Comparison of ENCODE assay signal across 24 cellular contexts in genomic region chr22:24515025-24515338, GRCh38. TPM values are rescaled to one million over a fixed set of nuclear protein-coding genes. Genes with fewer than 3 reads are reported as not detected.
DNase-seq lines count a peak whose midpoint lies in the region; ATAC-seq and TF ChIP-seq lines count a peak whose summit lies in the region.
"Had no signal": no experiment of that assay in that cellular context is flagged by ENCODE, and none has a peak within 500 bp of the region (broad histone marks: within the 10 kb centered on the region; RNA-seq: fewer than 3 reads in every experiment).

No MANE protein-coding gene starts in this region.

- no peak overlapping the region for H3K14ac ChIP-seq in IMR-90 (replicated peaks; ENCODE audit: low read depth, low read length)

- no peak overlapping the region for H4K91ac ChIP-seq in IMR-90 (ENCODE audit: insufficient read depth, low read depth, low read length)

- no peaks in the 10 kb centered on the region for H3K79me1 ChIP-seq in IMR-90 (ENCODE audit: low read depth in 1 of 2, low read length in 2 of 2)

- H3K27me3 Mint-ChIP-seq in stimulated activated naive CD8-positive, alpha-beta T cell treated with anti-CD3 and anti-CD28 coated beads, Interleukin-15, amount 100 ng/mL, for 72 hours, result no peaks in the 10 kb centered on the region

- no peaks in the 10 kb centered on the region for H3K9me3 ChIP-seq in IMR-90 (ENCODE audit: control insufficient read depth, insufficient read depth, low read length)
- no peaks in the 10 kb centered on the region for H3K9me3 ChIP-seq in right lobe of liver

- H3K9me1 ChIP-seq in IMR-90 (ENCODE audit: insufficient read depth, low read length), result 0 out of 2 replicates have a peak, but pooled peaks cover 4% of the 10 kb centered on the region

- no peak for TF ChIP-seq RAD21 in IMR-90 (IDR thresholded peaks at IDR 0.05; ENCODE audit: low read length)

- no peak overlapping the region for H3K27ac Mint-ChIP-seq in stimulated activated naive CD8-positive, alpha-beta T cell treated with anti-CD3 and anti-CD28 coated beads, Interleukin-15, amount 100 ng/mL, for 72 hours

- no peaks in the 10 kb centered on the region for H4K20me1 ChIP-seq in IMR-90 (ENCODE audit: insufficient read depth, low read length)

- in situ Hi-C loops in IMR-90 (cut with MboI; ENCODE audit: low sequenced_read_pairs), result no loop called here

- no peak overlapping the region for H2AK9ac ChIP-seq in IMR-90 (replicated peaks; ENCODE audit: low read depth, low read length, poor library complexity)

- no peak overlapping the region for H3K56ac ChIP-seq in IMR-90 (ENCODE audit: extremely low read depth, insufficient read depth, low read length)

- H3K23ac ChIP-seq in IMR-90 (ENCODE audit: low read depth, low read length), result no peak overlapping the region

- H3K4me1 ChIP-seq in IMR-90 (ENCODE audit: control insufficient read depth, insufficient read depth, low read length) (peaks cover 13% of the 10 kb centered on the region), right lobe of liver (peaks cover 0 to 99% (median 45%) of the 10 kb centered on the region in 4 donors)

- no peak overlapping the region for H2BK15ac ChIP-seq in IMR-90 (ENCODE audit: low read depth, low read length)

- H3K9me3 Mint-ChIP-seq in stimulated activated naive CD8-positive, alpha-beta T cell treated with anti-CD3 and anti-CD28 coated beads, Interleukin-15, amount 100 ng/mL, for 72 hours, result no peaks in the 10 kb centered on the region

- H3K4me3 ChIP-seq in IMR-90 (ENCODE audit: insufficient read depth, low read depth, low read length) (no peak overlapping the region), right lobe of liver (no peak overlapping the region)
- H3K4me3 ChIP-seq: SK-N-MC had no signal

- H2BK20ac ChIP-seq in IMR-90 (ENCODE audit: low read depth, low read length), result no peak overlapping the region

- H3K18ac ChIP-seq in IMR-90 (ENCODE audit: low read depth, low read length), result no peak overlapping the region

- H3K27me3 ChIP-seq in IMR-90 (ENCODE audit: control insufficient read depth, insufficient read depth, low read length) (peaks cover 9% of the 10 kb centered on the region), right lobe of liver (no peaks in the 10 kb centered on the region)

- POLR2A ChIA-PET in IMR-90 (lab: Charles Lee; ENCODE audit: unreplicated experiment), result no interaction called here

- ATAC-seq in stimulated activated naive CD8-positive, alpha-beta T cell treated with anti-CD3 and anti-CD28 coated beads, Interleukin-15, Interleukin-2, amounts not matched to agents 100 U/mL and 50 U/mL, for 24 hours, result peak; percentile 2
- ATAC-seq in stimulated activated naive CD8-positive, alpha-beta T cell treated with anti-CD3 and anti-CD28 coated beads, Interleukin-15, amount 100 ng/mL, for 72 hours, result no peak
- ATAC-seq in IMR-90 (ENCODE audit: low read depth) (no peak), right lobe of liver (no peak)

- WGBS in IMR-90 (ENCODE audit: extremely low coverage in 2 of 2, insufficient read length in 1 of 2), 2 experiments, result no CpG with 5 or more reads among the region's 8 CpGs
- WGBS in right lobe of liver (ENCODE audit: insufficient coverage, low coverage, low lambda C conversion rate, missing lambda C conversion rate), result no CpG with 5 or more reads among the region's 8 CpGs

- peak overlapping the region; percentile 33 for H2AFZ ChIP-seq in IMR-90 (replicated peaks; ENCODE audit: low read length, poor library complexity)

- intact Hi-C loops in IMR-90 (cut with micrococcal nuclease) (no loop called here), right lobe of liver (cut with DNase I) (no loop called here)

- no peak for TF ChIP-seq CTCF in IMR-90 (conservative IDR thresholded peaks at IDR 0.05; ENCODE audit: low read depth, low read length)
- no peak for TF ChIP-seq CTCF in right lobe of liver (IDR thresholded peaks at IDR 0.05)

- no peak overlapping the region for H3K4me3 Mint-ChIP-seq in stimulated activated naive CD8-positive, alpha-beta T cell treated with anti-CD3 and anti-CD28 coated beads, Interleukin-15, amount 100 ng/mL, for 72 hours

- no peak overlapping the region for H3K4me2 ChIP-seq in IMR-90 (ENCODE audit: low read depth, low read length)
- H3K4me2 ChIP-seq: KMS-11 had no signal

- H3K36me3 ChIP-seq in IMR-90 (ENCODE audit: control insufficient read depth, insufficient read depth, low read length), result no peaks in the 10 kb centered on the region
- peaks cover 0 to 40% (median 16%) of the 10 kb centered on the region in 4 donors for H3K36me3 ChIP-seq in right lobe of liver

- dilution Hi-C loops in IMR-90 (cut with HindIII; ENCODE audit: low sequenced_read_pairs, unreplicated experiment), result no loop called here

- H2BK120ac ChIP-seq in IMR-90 (ENCODE audit: low read depth, low read length), result no peak overlapping the region

- H3K27ac ChIP-seq in IMR-90 (ENCODE audit: insufficient read depth, low read length) (no peak overlapping the region), right lobe of liver (peak overlapping the region; percentile 62 to 79 (median 63))
- H3K27ac ChIP-seq: HL-60, KMS-11, RWPE1, SK-N-MC had no signal

- no peak for TF ChIP-seq POLR2A in IMR-90 (IDR thresholded peaks at IDR 0.05; ENCODE audit: low read depth, low read length)
- no peak for TF ChIP-seq POLR2A in right lobe of liver (IDR thresholded peaks at IDR 0.05)

- no TSS peak for BruUV-seq in IMR-90 (replicated peaks; lab: Mats Ljungman, UMichigan)

- no peak overlapping the region for H3K9ac ChIP-seq in IMR-90 (ENCODE audit: low read depth, low read length)
- H3K9ac ChIP-seq: KMS-11 had no signal

- H2AK5ac ChIP-seq in IMR-90 (ENCODE audit: low read depth, low read length), result no peak overlapping the region

- H4K8ac ChIP-seq in IMR-90 (ENCODE audit: low read depth in 2 of 2, low read length in 2 of 2), result no peak overlapping the region

- DNase-seq in stimulated activated naive CD8-positive, alpha-beta T cell treated with anti-CD3 and anti-CD28 coated beads, Interleukin-15, Interleukin-2, amounts not matched to agents 100 U/mL and 50 U/mL, for 24 hours, result no peak
- DNase-seq in stimulated activated naive CD8-positive, alpha-beta T cell treated with anti-CD3 and anti-CD28 coated beads, Interleukin-15, amount 100 ng/mL, for 72 hours, result no peak
- no peak for DNase-seq in IMR-90
- no peak for DNase-seq in right lobe of liver
- DNase-seq in hippocampal formation (lab: John Stamatoyannopoulos, UW), result no peak
- DNase-seq in DMS53 treated with DMSO at 0.1 percent for 48 hours (lab: John Stamatoyannopoulos, UW; ENCODE audit: unreplicated experiment), result no peak
- no peak for DNase-seq in effector CD8-positive, alpha-beta T cell (lab: John Stamatoyannopoulos, UW)
- DNase-seq: DMS53, EL, GF-D8, GOT3, HCEC 1CT, NCI-H1105, NCI-H146, NCI-H2029, NCI-H2227 treated with DMSO at 0.1 percent for 48 hours, NCI-H510A, NCI-H748 treated with DMSO at 0.1 percent for 48 hours, SHP77 treated with DMSO at 0.1 percent for 48 hours had no signal

- H3K4me1 Mint-ChIP-seq in stimulated activated naive CD8-positive, alpha-beta T cell treated with anti-CD3 and anti-CD28 coated beads, Interleukin-15, amount 100 ng/mL, for 72 hours, result peaks cover 26% of the 10 kb centered on the region

- CTCF ChIA-PET in IMR-90 (lab: Yijun Ruan, JAX), result no interaction called here

- no peak overlapping the region for H3K4ac ChIP-seq in IMR-90 (ENCODE audit: low read depth, low read length)

- H4K5ac ChIP-seq in IMR-90 (ENCODE audit: low read depth, low read length), result no peak overlapping the region

- no peak overlapping the region for H2BK5ac ChIP-seq in IMR-90 (ENCODE audit: low read depth, low read length, poor library complexity, severe bottlenecking)

TF ChIP-seq in IMR-90, 13 proteins besides CTCF, POLR2A, EP300 and RAD21:
- TF ChIP-seq MAFK (IDR thresholded peaks at IDR 0.05; ENCODE audit: low read depth, low read length) (0 out of 2 replicates have a peak, but pooled peaks have one; percentile 33), RFX5 (IDR thresholded peaks at IDR 0.05; ENCODE audit: low read depth, low read length) (no peak)

RNA-seq across cellular contexts. Expression of gene UPB1, which starts 19.9 kb away (rescaled TPM):
- total RNA-seq in IMR-90 (2012; rRNA removed), result under 0.01 TPM in 2 replicates
- polyA plus RNA-seq in IMR-90 (2012; rRNA removed), result 0.02 and 0.03 TPM in 2 replicates
- polyA plus RNA-seq in IMR-90 (2012; cell fraction: cytosol; rRNA removed), result 0.04 TPM in 1 of 2 replicates, not detected in the other
- 0.34 and 0.37 TPM in 2 replicates for polyA plus RNA-seq in IMR-90 (2012; cell fraction: nucleus; rRNA removed; ENCODE audit: low replicate concordance)
- 100 to 1,000 TPM in 3 of 6 experiments, 10 to 100 TPM in 3; 50.6 to 169 (median 100) TPM for total RNA-seq in right lobe of liver
- total RNA-seq: HT-29 had no signal

RNA-seq across cellular contexts. Expression of gene GUCD1, which starts 40.0 kb away (rescaled TPM):
- 115 and 143 TPM in 2 replicates for total RNA-seq in IMR-90 (2012; rRNA removed)
- 97.6 and 114 TPM in 2 replicates for polyA plus RNA-seq in IMR-90 (2012; rRNA removed)
- 84.8 and 104 TPM in 2 replicates for polyA plus RNA-seq in IMR-90 (2012; cell fraction: cytosol; rRNA removed)
- 45.4 and 104 TPM in 2 replicates for polyA plus RNA-seq in IMR-90 (2012; cell fraction: nucleus; rRNA removed; ENCODE audit: low replicate concordance)
- 100 to 1,000 TPM in 5 of 6 experiments, 10 to 100 TPM in 1; 94.0 to 281 (median 213) TPM for total RNA-seq in right lobe of liver

RNA-seq across cellular contexts. Expression of gene SNRPD3, which starts 40.8 kb away (rescaled TPM):
- total RNA-seq in IMR-90 (2012; rRNA removed) (158 and 177 TPM in 2 replicates), right lobe of liver (100 to 1,000 TPM in 2 of 6 experiments, 10 to 100 TPM in 4; 43.3 to 180 (median 53.4) TPM)
- 222 and 283 TPM in 2 replicates for polyA plus RNA-seq in IMR-90 (2012; rRNA removed)
- polyA plus RNA-seq in IMR-90 (2012; cell fraction: cytosol; rRNA removed), result 148 and 255 TPM in 2 replicates
- 57.9 and 153 TPM in 2 replicates for polyA plus RNA-seq in IMR-90 (2012; cell fraction: nucleus; rRNA removed; ENCODE audit: low replicate concordance)

Comparison
In these comparisons a context has a peak if more than half of its experiments do, and no peak if none do; other contexts are left out.
1. RNA of gene UPB1, which starts 19.9 kb away (total RNA-seq): 50.6 to 169 TPM in right lobe of liver; under 0.01 TPM in IMR-90; every median in the first group is over 10 times any median in the second.